ENCODE assay signal across 17 cellular contexts in the genomic region with DNA sequence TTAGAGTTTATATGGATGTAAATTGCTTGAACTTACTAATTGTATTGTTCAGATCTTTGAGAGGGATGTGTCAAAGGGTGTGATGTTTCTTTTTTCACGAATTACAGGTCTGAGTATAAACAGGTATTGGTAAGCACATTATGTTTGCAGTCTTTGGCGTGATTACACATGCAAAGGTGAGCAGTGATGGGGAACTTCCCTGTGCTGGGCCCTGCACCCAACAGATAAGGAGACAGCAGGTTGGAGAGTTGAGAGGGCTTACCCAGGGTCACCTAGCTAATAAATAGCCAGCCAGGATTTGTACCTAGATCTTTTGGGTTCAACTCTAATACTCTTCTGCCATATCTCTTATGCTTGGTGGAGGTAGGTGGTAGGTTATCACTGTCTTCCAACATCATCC. TPM values are rescaled to one million over a fixed set of nuclear protein-coding genes. Genes with fewer than 3 reads are reported as not detected.
DNase-seq lines count a peak whose midpoint lies in the region; ATAC-seq, FAIRE-seq and TF ChIP-seq lines count a peak whose summit lies in the region.
"Had no signal": no experiment of that assay in that cellular context is flagged by ENCODE, and none has a peak within 500 bp of the region (broad histone marks: within the 10 kb centered on the region; RNA-seq: fewer than 3 reads in every experiment).

No MANE protein-coding gene starts in this region.

- no peak for TF ChIP-seq POLR2A in GM12892 (IDR thresholded peaks at IDR 0.05; ENCODE audit: low read depth, low read length)

- H3K9me3 ChIP-seq in OCI-LY3 (ENCODE audit: insufficient read depth, low read length) (no peaks in the 10 kb centered on the region), hepatocyte (ENCODE audit: low read depth) (no peaks in the 10 kb centered on the region)
- H3K9me3 ChIP-seq: BE2C, Caco-2, HAP-1 had no signal

- FAIRE-seq in GM12892 (lab: Jason Lieb, UNC), result peak; percentile 9
- FAIRE-seq: D721Med, G401.6, K562 had no signal

- WGBS in hepatocyte (ENCODE audit: low lambda C conversion rate, missing lambda C conversion rate), result 62% methylated on average over 2 of the region's 2 CpGs

- no peak for TF ChIP-seq CTCF in OCI-LY3 (IDR thresholded peaks at IDR 0.05; ENCODE audit: low read depth, low read length)
- TF ChIP-seq CTCF in hepatocyte (IDR thresholded peaks at IDR 0.05; ENCODE audit: poor library complexity), result no peak

- H3K4me2 ChIP-seq in OCI-LY3 (ENCODE audit: low read length) (peak overlapping the region; percentile 34; the same call in 1 of the 2 replicates), hepatocyte (no peak overlapping the region)

- peaks cover 35% of the 10 kb centered on the region for H3K4me1 ChIP-seq in OCI-LY3 (ENCODE audit: low read length)
- H3K4me1 ChIP-seq in hepatocyte (ENCODE audit: insufficient read depth), result peaks cover 5% of the 10 kb centered on the region
- H3K4me1 ChIP-seq: BE2C, Caco-2, HAP-1 had no signal

- no peaks in the 10 kb centered on the region for H3K9me2 ChIP-seq in hepatocyte (replicated peaks; ENCODE audit: insufficient read depth)

- H3K27ac ChIP-seq in OCI-LY3 (ENCODE audit: low read length), result 0 out of 2 replicates have a peak overlapping the region, but pooled peaks have one; percentile 36
- H3K27ac ChIP-seq in hepatocyte, result peak overlapping the region; percentile 71
- H3K27ac ChIP-seq: GM23248 had no signal

- H3K9ac ChIP-seq in OCI-LY3 (ENCODE audit: low read length), result no peak overlapping the region
- H3K9ac ChIP-seq: GM23248 had no signal

- H3K4me3 ChIP-seq in OCI-LY3 (ENCODE audit: low read length) (no peak overlapping the region), hepatocyte (no peak overlapping the region)
- H3K4me3 ChIP-seq: GM23248, HAP-1, K562 had no signal

- H2AFZ ChIP-seq in OCI-LY3 (ENCODE audit: low read depth, low read length) (no peak overlapping the region), hepatocyte (no peak overlapping the region)
- H2AFZ ChIP-seq: GM23248 had no signal

- H3K36me3 ChIP-seq in OCI-LY3 (replicated peaks; ENCODE audit: low read depth, low read length) (peaks cover 4% of the 10 kb centered on the region), hepatocyte (replicated peaks; ENCODE audit: insufficient read depth, low read depth) (no peaks in the 10 kb centered on the region)
- H3K36me3 ChIP-seq: BE2C, HAP-1 had no signal

- H3K27me3 ChIP-seq in OCI-LY3 (ENCODE audit: low read depth, low read length) (no peaks in the 10 kb centered on the region), hepatocyte (no peaks in the 10 kb centered on the region)
- H3K27me3 ChIP-seq: BE2C had no signal

- H3K79me2 ChIP-seq in OCI-LY3 (ENCODE audit: low read length) (no peaks in the 10 kb centered on the region), hepatocyte (no peaks in the 10 kb centered on the region)

- no peaks in the 10 kb centered on the region for H4K20me1 ChIP-seq in OCI-LY3 (ENCODE audit: insufficient read depth, low read length)
- H4K20me1 ChIP-seq in hepatocyte (ENCODE audit: insufficient read depth, poor library complexity, severe bottlenecking), result no peaks in the 10 kb centered on the region

- DNase-seq in GM12892 (ENCODE audit: insufficient read length) (no peak), hepatocyte (ENCODE audit: low spot score) (peak; percentile 35), COLO829 (ENCODE audit: low spot score) (no peak)
- DNase-seq: BE2C; C1 segment of cervical spinal cord; Caco-2; CD4-positive, CD25-positive, alpha-beta regulatory T cell; CD8-positive, alpha-beta memory T cell; GM23248; IMR-90 had no signal

- ATAC-seq in GM21423 (IDR thresholded peaks at IDR 0.05; ENCODE audit: unreplicated experiment) (no peak), GM21529 (IDR thresholded peaks at IDR 0.05; ENCODE audit: unreplicated experiment) (no peak)
- ATAC-seq: K562 had no signal

RNA-seq across cellular contexts. Expression of a gene that starts 46.5 kb away (rescaled TPM):
- polyA plus RNA-seq in GM12892 (2012; ENCODE audit: missing spikeins), result 2.6 TPM
- total RNA-seq in hepatocyte, result 9.7 and 9.9 TPM in 2 replicates
- 9.2 and 9.4 TPM in 2 replicates for polyA plus RNA-seq in hepatocyte
